In the genomic region with DNA sequence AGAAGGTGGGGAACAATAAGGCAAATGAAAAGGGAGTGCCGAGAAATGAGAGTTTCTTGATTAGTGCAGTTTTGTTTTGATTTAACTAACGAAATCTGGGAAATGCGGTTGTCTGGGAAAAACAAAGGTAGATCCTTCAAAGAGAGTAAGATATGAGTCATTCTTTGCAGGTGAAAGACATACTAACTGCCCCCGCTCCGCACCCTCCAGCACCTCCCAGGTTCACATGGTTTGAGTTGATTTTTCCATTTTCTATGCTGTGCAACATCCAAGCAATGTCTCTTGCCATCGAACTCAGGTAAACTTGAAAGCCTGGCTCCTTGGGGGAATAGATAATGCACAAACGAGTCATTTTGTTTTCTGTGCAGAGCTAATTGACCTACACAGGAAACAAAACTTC, we compare ENCODE assay signal across 16 cellular contexts.
"Had no signal": no experiment of that assay in that cellular context is flagged by ENCODE, and none has a peak within 500 bp of the region (broad histone marks: within the 10 kb centered on the region; RNA-seq: fewer than 3 reads in every experiment).

No MANE protein-coding gene starts in this region.

- H3K4me1 Mint-ChIP-seq: neural progenitor cell, WTC11 had no signal

- H2AFZ ChIP-seq: hepatocyte, neural progenitor cell had no signal

- ATAC-seq: activated naive CD8-positive, alpha-beta T cell treated with anti-CD3 and anti-CD28 coated beads, Interleukin-2, amount 50 U/mL, for 24 hours; left lung; pancreas; WTC11 had no signal

- H3K9me3 ChIP-seq: ascending aorta, left lung, pancreas, sigmoid colon had no signal

- H3K27ac Mint-ChIP-seq: activated naive CD8-positive, alpha-beta T cell treated with anti-CD3 and anti-CD28 coated beads, Interleukin-2, amount 50 U/mL, for 24 hours; naive B cell; neural progenitor cell; WTC11 had no signal

- H3K4me1 ChIP-seq: ascending aorta, left lung, neural progenitor cell, pancreas had no signal

- H3K36me3 ChIP-seq: ascending aorta, cardiac muscle cell, left lung, neural progenitor cell, pancreas, sigmoid colon had no signal

- H3K36me3 Mint-ChIP-seq: neural progenitor cell, WTC11 had no signal

- H3K4me2 ChIP-seq: hepatocyte, neural progenitor cell had no signal

- DNase-seq: activated CD4-positive, alpha-beta T cell treated with anti-CD3 and anti-CD28 coated beads for 48 hours; activated effector memory CD4-positive, alpha-beta T cell treated with anti-CD3 and anti-CD28 coated beads, Interleukin-2, amount 50 U/mL, for 16 hours; activated naive CD8-positive, alpha-beta T cell treated with anti-CD3 and anti-CD28 coated beads, Interleukin-2, amount 50 U/mL, for 24 hours; activated T-cell treated with anti-CD3 and anti-CD28 coated beads, Interleukin-2, amount 50 U/mL, for 1 hour; kidney; left lung; mammary epithelial cell; naive B cell; pancreas; SHP77 treated with DMSO at 0.1 percent for 48 hours; sigmoid colon had no signal

- H3K4me3 ChIP-seq: ascending aorta, cardiac muscle cell, hepatocyte, left lung, neural progenitor cell, pancreas, sigmoid colon had no signal

- H3K27ac ChIP-seq: ascending aorta, cardiac muscle cell, hepatocyte, left lung, neural progenitor cell, pancreas had no signal

- H3K9me3 Mint-ChIP-seq: activated naive CD8-positive, alpha-beta T cell treated with anti-CD3 and anti-CD28 coated beads, Interleukin-2, amount 50 U/mL, for 24 hours; naive B cell; neural progenitor cell; WTC11 had no signal

- H3K4me3 Mint-ChIP-seq: activated naive CD8-positive, alpha-beta T cell treated with anti-CD3 and anti-CD28 coated beads, Interleukin-2, amount 50 U/mL, for 24 hours; naive B cell; neural progenitor cell; WTC11 had no signal

- H3K27me3 ChIP-seq: ascending aorta, cardiac muscle cell, hepatocyte, left lung, neural progenitor cell, pancreas, sigmoid colon had no signal

- H3K79me2 ChIP-seq: hepatocyte had no signal

- H3K27me3 Mint-ChIP-seq: activated naive CD8-positive, alpha-beta T cell treated with anti-CD3 and anti-CD28 coated beads, Interleukin-2, amount 50 U/mL, for 24 hours had no signal

- H3K9ac ChIP-seq: neural progenitor cell had no signal
